16 cellular contexts compared by ENCODE assay signal in the genomic region with DNA sequence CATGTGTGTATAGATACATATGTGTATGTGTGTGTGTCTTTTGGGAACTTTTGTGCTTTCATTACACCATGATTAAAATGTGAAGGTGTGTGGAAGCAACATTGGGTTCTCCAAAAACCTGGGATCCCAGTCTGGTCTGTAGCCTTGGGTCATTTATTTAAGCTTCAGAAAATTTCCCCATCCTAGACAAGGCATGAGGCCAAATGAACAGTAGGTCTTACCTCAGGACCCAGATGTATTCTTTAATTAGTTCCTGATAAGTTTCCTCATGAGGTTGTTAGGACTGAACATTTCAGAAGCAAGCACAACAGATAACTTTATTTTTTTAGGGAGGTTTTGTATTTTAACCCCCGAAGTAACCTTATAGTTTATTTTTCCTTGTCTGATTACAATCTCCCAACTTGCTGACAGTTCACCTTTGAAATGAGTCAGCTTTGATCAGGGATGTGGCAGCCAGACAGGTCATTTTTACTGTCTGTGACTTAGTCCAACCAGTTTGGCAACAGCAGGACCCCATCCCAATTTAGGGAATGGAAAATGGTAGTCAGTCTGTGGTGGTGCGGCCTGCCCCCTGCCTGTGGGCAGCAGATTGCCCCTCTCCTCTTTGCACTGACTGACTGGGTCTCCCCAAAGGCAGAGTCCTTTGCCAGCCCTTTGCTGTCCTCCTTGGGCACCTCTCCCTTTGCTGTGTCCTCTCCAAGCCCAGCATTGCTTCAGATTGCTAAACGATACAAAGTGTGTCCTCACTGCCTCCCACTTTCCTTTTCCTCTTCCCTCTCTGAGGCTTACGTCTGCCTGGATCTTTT.
DNase-seq lines count a peak whose midpoint lies in the region; TF ChIP-seq lines count a peak whose summit lies in the region.
"Had no signal": no experiment of that assay in that cellular context is flagged by ENCODE, and none has a peak within 500 bp of the region (broad histone marks: within the 10 kb centered on the region; RNA-seq: fewer than 3 reads in every experiment).

No MANE protein-coding gene starts in this region.

- no peaks in the 10 kb centered on the region for H3K9me3 ChIP-seq in WERI-Rb-1 (ENCODE audit: severe bottlenecking)
- H3K9me3 ChIP-seq: psoas muscle, testis had no signal

- peaks cover 51% of the 10 kb centered on the region for H3K4me1 Mint-ChIP-seq in progenitor cell of endocrine pancreas (ENCODE audit: low read depth)
- H3K4me1 Mint-ChIP-seq in activated CD4-positive, alpha-beta memory T cell treated with anti-CD3 and anti-CD28 coated beads for 36 hours (ENCODE audit: low read depth) = no peaks in the 10 kb centered on the region

- no peak overlapping the region for H3K4me3 Mint-ChIP-seq in progenitor cell of endocrine pancreas (ENCODE audit: low read depth)
- H3K4me3 Mint-ChIP-seq in activated CD4-positive, alpha-beta memory T cell treated with anti-CD3 and anti-CD28 coated beads for 36 hours = no peak overlapping the region

- POLR2A ChIA-PET in activated CD4-positive, alpha-beta memory T cell treated with anti-CD3 and anti-CD28 coated beads for 36 hours (lab: Charles Lee) = no interaction called here

- H3K27ac Mint-ChIP-seq in progenitor cell of endocrine pancreas = peak overlapping the region; percentile 53
- no peak overlapping the region for H3K27ac Mint-ChIP-seq in activated CD4-positive, alpha-beta memory T cell treated with anti-CD3 and anti-CD28 coated beads for 36 hours

- no peaks in the 10 kb centered on the region for H3K9me3 Mint-ChIP-seq in progenitor cell of endocrine pancreas (ENCODE audit: low read depth)
- no peaks in the 10 kb centered on the region for H3K9me3 Mint-ChIP-seq in activated CD4-positive, alpha-beta memory T cell treated with anti-CD3 and anti-CD28 coated beads for 36 hours

- no peaks in the 10 kb centered on the region for H3K27me3 Mint-ChIP-seq in progenitor cell of endocrine pancreas
- H3K27me3 Mint-ChIP-seq in activated CD4-positive, alpha-beta memory T cell treated with anti-CD3 and anti-CD28 coated beads for 36 hours = no peaks in the 10 kb centered on the region

- CTCF ChIA-PET in activated CD4-positive, alpha-beta memory T cell treated with anti-CD3 and anti-CD28 coated beads for 36 hours (lab: Charles Lee) = no interaction called here

- H3K4me3 ChIP-seq in WERI-Rb-1 (ENCODE audit: low read depth, low read length) (no peak overlapping the region), fibroblast of mammary gland (ENCODE audit: control insufficient read depth, low read depth, low read length) (no peak overlapping the region)
- H3K4me3 ChIP-seq: psoas muscle, SK-N-MC, testis had no signal

- no peaks in the 10 kb centered on the region for H3K36me3 ChIP-seq in WERI-Rb-1

- TF ChIP-seq CTCF in WERI-Rb-1 (IDR thresholded peaks at IDR 0.05; ENCODE audit: low read depth, low read length) = 0 out of 2 replicates have a peak, but pooled peaks have one; percentile 29
- peak; percentile 9 for TF ChIP-seq CTCF in fibroblast of mammary gland (conservative IDR thresholded peaks at IDR 0.05; ENCODE audit: control insufficient read depth, insufficient read depth, low read depth, low read length)
- peak; percentile 19 for TF ChIP-seq CTCF in progenitor cell of endocrine pancreas (IDR thresholded peaks at IDR 0.05; ENCODE audit: unreplicated experiment)

- DNase-seq in ELF-1 (ENCODE audit: low read depth, low spot score) (peak; percentile 63), WERI-Rb-1 (no peak), fibroblast of mammary gland (ENCODE audit: low read depth) (peak; percentile 34), progenitor cell of endocrine pancreas (ENCODE audit: low spot score, unreplicated experiment) (no peak)
- no peak for DNase-seq in activated CD4-positive, alpha-beta memory T cell treated with anti-CD3 and anti-CD28 coated beads for 36 hours
- no peak for DNase-seq in activated CD8-positive, alpha-beta memory T cell treated with anti-CD3 and anti-CD28 coated beads for 24 hours
- DNase-seq in stimulated activated CD4-positive, alpha-beta T cell treated with anti-CD3 and anti-CD28 coated beads, Interleukin-4, amount 100 ng/mL, for 1 hour = no peak
- DNase-seq: activated naive CD4-positive, alpha-beta T cell treated with Interleukin-2 at 50 U/mL for 16 hours; effector memory CD4-positive, alpha-beta T cell; GOT3; kidney; NCI-H1436 treated with DMSO at 0.1 percent for 48 hours; NCI-H446 treated with DMSO at 0.1 percent for 48 hours; psoas muscle; testis had no signal

- H3K27me3 ChIP-seq in WERI-Rb-1 (ENCODE audit: insufficient read depth, low read depth, severe bottlenecking) = peaks cover 48% of the 10 kb centered on the region
- H3K27me3 ChIP-seq: testis had no signal

- intact Hi-C loops in activated CD4-positive, alpha-beta memory T cell treated with anti-CD3 and anti-CD28 coated beads for 36 hours (cut with micrococcal nuclease) = loop anchor here (2.0 kb wide), 1 partner anchor 236 kb away; no protein-coding TSS in a partner anchor

- no peaks in the 10 kb centered on the region for H3K36me3 Mint-ChIP-seq in progenitor cell of endocrine pancreas (ENCODE audit: insufficient read depth)
- H3K36me3 Mint-ChIP-seq in activated CD4-positive, alpha-beta memory T cell treated with anti-CD3 and anti-CD28 coated beads for 36 hours = no peaks in the 10 kb centered on the region

- H3K27ac ChIP-seq in WERI-Rb-1 = no peak overlapping the region
- H3K27ac ChIP-seq: psoas muscle, SK-N-MC, testis had no signal

Comparison
In these comparisons a context has a peak if more than half of its experiments do, and no peak if none do; other contexts are left out.
1. DNase-seq: peak in ELF-1 (single experiment) and fibroblast of mammary gland (single experiment); none in WERI-Rb-1 (single experiment), progenitor cell of endocrine pancreas (single experiment), activated CD4-positive, alpha-beta memory T cell treated with anti-CD3 and anti-CD28 coated beads for 36 hours (single experiment), activated CD8-positive, alpha-beta memory T cell treated with anti-CD3 and anti-CD28 coated beads for 24 hours (single experiment) and stimulated activated CD4-positive, alpha-beta T cell treated with anti-CD3 and anti-CD28 coated beads, Interleukin-4, amount 100 ng/mL, for 1 hour (single experiment).
2. Peak in every context shown above with its lines, with median percentiles within 50 percentile points of each other: CTCF ChIP-seq.